25 cellular contexts compared by ENCODE assay signal in the genomic region with DNA sequence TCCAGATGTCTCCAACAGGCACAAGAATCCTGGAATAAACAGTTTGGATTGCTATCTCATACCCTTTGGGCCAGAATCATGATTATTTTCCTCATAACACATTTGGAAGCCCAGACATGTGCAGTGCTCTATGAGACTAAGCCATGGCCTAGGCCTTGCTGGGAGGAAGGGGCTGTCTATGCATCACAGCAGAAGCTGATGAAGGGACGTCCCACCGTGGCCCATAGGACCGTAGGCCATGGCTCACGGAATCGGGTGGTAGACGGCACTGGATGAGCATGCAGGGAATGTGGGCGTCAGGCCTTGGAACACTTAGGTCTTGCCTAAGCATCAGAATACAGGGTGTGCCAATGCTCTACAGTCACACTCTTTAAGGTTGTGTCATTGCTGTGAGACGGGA.
DNase-seq lines count a peak whose midpoint lies in the region; ATAC-seq and TF ChIP-seq lines count a peak whose summit lies in the region.
"Had no signal": no experiment of that assay in that cellular context is flagged by ENCODE, and none has a peak within 500 bp of the region (broad histone marks: within the 10 kb centered on the region; RNA-seq: fewer than 3 reads in every experiment).

No MANE protein-coding gene starts in this region.

- H3K4me1 ChIP-seq in mesenchymal stem cell (ENCODE audit: control insufficient read depth, insufficient read depth, low read depth, low read length) (no peaks in the 10 kb centered on the region), neuronal stem cell (ENCODE audit: control insufficient read depth in 2 of 2, insufficient read depth in 1 of 2, low read depth in 1 of 2, low read length in 2 of 2) (no peaks in the 10 kb centered on the region)

- peak; percentile 25 to 55 for ATAC-seq in natural killer cell treated with Interleukin-12 subunit alpha and Interleukin-12 subunit beta and Interleukin-15 and Interleukin-18, amount 100 ng/mL, for 72 hours
- ATAC-seq in natural killer cell (no peak), left lobe of liver (no peak)
- ATAC-seq: GM12878 had no signal

- H3K4ac ChIP-seq in mesenchymal stem cell (ENCODE audit: low read depth in 1 of 2, low read length in 2 of 2) = no peak overlapping the region
- no peak overlapping the region for H3K4ac ChIP-seq in neuronal stem cell (ENCODE audit: low read length)

- H3K27me3 Mint-ChIP-seq in natural killer cell treated with Interleukin-12 subunit alpha and Interleukin-12 subunit beta and Interleukin-15 and Interleukin-18, amount 100 ng/mL, for 72 hours = peaks cover 6 to 8% of the 10 kb centered on the region in 2 donors
- peaks cover 0 to 6% of the 10 kb centered on the region in 2 donors for H3K27me3 Mint-ChIP-seq in natural killer cell (ENCODE audit: low read depth in 2 of 2)
- peaks cover 36% of the 10 kb centered on the region for H3K27me3 Mint-ChIP-seq in type B pancreatic cell
- H3K27me3 Mint-ChIP-seq: B cell had no signal

- no peak overlapping the region for H2AK5ac ChIP-seq in mesenchymal stem cell (ENCODE audit: low read length, severe bottlenecking)
- no peak overlapping the region for H2AK5ac ChIP-seq in neuronal stem cell (ENCODE audit: low read depth, low read length)

- H3K18ac ChIP-seq in mesenchymal stem cell (ENCODE audit: low read depth in 1 of 2, low read length in 2 of 2) (no peak overlapping the region), neuronal stem cell (ENCODE audit: low read length) (peak overlapping the region; percentile 38)

- no peak overlapping the region for H3K27ac Mint-ChIP-seq in natural killer cell treated with Interleukin-12 subunit alpha and Interleukin-12 subunit beta and Interleukin-15 and Interleukin-18, amount 100 ng/mL, for 72 hours
- no peak overlapping the region for H3K27ac Mint-ChIP-seq in natural killer cell
- H3K27ac Mint-ChIP-seq in type B pancreatic cell = no peak overlapping the region
- H3K27ac Mint-ChIP-seq: B cell; CD4-positive, alpha-beta T cell had no signal

- no peak overlapping the region for H3K4me3 ChIP-seq in mesenchymal stem cell (ENCODE audit: insufficient read depth in 1 of 2, low read depth in 1 of 2, low read length in 2 of 2)
- peak overlapping the region in 1 of 2 donors; percentile 0 for H3K4me3 ChIP-seq in neuronal stem cell (ENCODE audit: low read length in 2 of 2)
- H3K4me3 ChIP-seq: BLaER1 treated with 17β-estradiol and CSF1 and Interleukin-3, amounts not matched to agents 10 nM and 100 nM; GM12878 had no signal

- no peak overlapping the region for H3K4me2 ChIP-seq in mesenchymal stem cell (ENCODE audit: low read length, poor library complexity, severe bottlenecking)
- H3K4me2 ChIP-seq in neuronal stem cell (ENCODE audit: insufficient read depth, low read length, poor library complexity, severe bottlenecking) = no peak overlapping the region
- H3K4me2 ChIP-seq: BLaER1 treated with 17β-estradiol and CSF1 and Interleukin-3, amounts not matched to agents 10 nM and 100 nM had no signal

- no peaks in the 10 kb centered on the region for H3K9me3 ChIP-seq in mesenchymal stem cell (ENCODE audit: control insufficient read depth, low read length)
- H3K9me3 ChIP-seq in neuronal stem cell (replicated peaks in 1 of 2; ENCODE audit: control insufficient read depth in 2 of 2, insufficient read depth in 1 of 2, low read depth in 1 of 2, low read length in 2 of 2) = no peaks in the 10 kb centered on the region
- H3K9me3 ChIP-seq: BLaER1 treated with 17β-estradiol and CSF1 and Interleukin-3, amounts not matched to agents 10 nM and 100 nM had no signal

- intact Hi-C loops in natural killer cell (cut with micrococcal nuclease) = no loop called here

- TF ChIP-seq CTCF in natural killer cell (IDR thresholded peaks at IDR 0.05) (no peak), type B pancreatic cell (conservative IDR thresholded peaks at IDR 0.05) (no peak)

- H4K91ac ChIP-seq in mesenchymal stem cell (ENCODE audit: low read length) (peak overlapping the region; percentile 19), neuronal stem cell (ENCODE audit: low read depth, low read length, poor library complexity) (no peak overlapping the region)

- DNase-seq in natural killer cell treated with Interleukin-12 subunit alpha and Interleukin-12 subunit beta and Interleukin-15 and Interleukin-18, amount 100 ng/mL, for 72 hours (ENCODE audit: low spot score) = no peak
- DNase-seq in natural killer cell = no peak
- DNase-seq in mesenchymal stem cell = no peak
- DNase-seq in neuronal stem cell (ENCODE audit: low spot score) = no peak
- peak; percentile 37 for DNase-seq in type B pancreatic cell (ENCODE audit: extremely low spot score, unreplicated experiment)
- DNase-seq in activated naive CD4-positive, alpha-beta T cell (lab: John Stamatoyannopoulos, UW) = no peak
- DNase-seq in left lobe of liver (ENCODE audit: low spot score) = no peak
- no peak for DNase-seq in NCI-H2029 (lab: John Stamatoyannopoulos, UW)
- DNase-seq: ACHN; AML-193; CD4-positive, alpha-beta T cell; CD8-positive, alpha-beta memory T cell; COR-L47; DMS 273 treated with DMSO at 0.1 percent for 48 hours; DMS153; DMS53; DMS79; DND-41; EL; GDM1 had no signal

- H3K23ac ChIP-seq in mesenchymal stem cell (ENCODE audit: low read length in 2 of 2) (no peak overlapping the region), neuronal stem cell (ENCODE audit: low read depth, low read length, poor library complexity) (no peak overlapping the region)

- no peak overlapping the region for H3K14ac ChIP-seq in mesenchymal stem cell (ENCODE audit: low read length in 2 of 2)
- H3K14ac ChIP-seq in neuronal stem cell (ENCODE audit: low read length) = no peak overlapping the region

- H2BK120ac ChIP-seq in mesenchymal stem cell (ENCODE audit: low read depth, low read length) (no peak overlapping the region), neuronal stem cell (ENCODE audit: low read depth, low read length) (no peak overlapping the region)

- H3K36me3 ChIP-seq in mesenchymal stem cell (ENCODE audit: control insufficient read depth in 1 of 2, insufficient read depth in 2 of 2, low read depth in 1 of 2, low read length in 2 of 2) (no peaks in the 10 kb centered on the region), neuronal stem cell (replicated peaks in 1 of 2; ENCODE audit: control insufficient read depth in 2 of 2, insufficient read depth in 2 of 2, low read length in 2 of 2) (no peaks in the 10 kb centered on the region)
- H3K36me3 ChIP-seq: BLaER1 treated with 17β-estradiol and CSF1 and Interleukin-3, amounts not matched to agents 10 nM and 100 nM had no signal

- H3K79me1 ChIP-seq in mesenchymal stem cell (replicated peaks; ENCODE audit: low read length, poor library complexity, severe bottlenecking) = no peaks in the 10 kb centered on the region
- no peaks in the 10 kb centered on the region for H3K79me1 ChIP-seq in neuronal stem cell (ENCODE audit: low read depth, low read length)

- no peaks in the 10 kb centered on the region for H3K9me3 Mint-ChIP-seq in natural killer cell treated with Interleukin-12 subunit alpha and Interleukin-12 subunit beta and Interleukin-15 and Interleukin-18, amount 100 ng/mL, for 72 hours
- H3K9me3 Mint-ChIP-seq in natural killer cell (no peaks in the 10 kb centered on the region), type B pancreatic cell (no peaks in the 10 kb centered on the region)
- H3K9me3 Mint-ChIP-seq: CD4-positive, alpha-beta T cell; CD8-positive, alpha-beta memory T cell had no signal

- no peak overlapping the region for H2BK15ac ChIP-seq in mesenchymal stem cell (ENCODE audit: low read depth, poor library complexity, severe bottlenecking)
- H2BK15ac ChIP-seq in neuronal stem cell (ENCODE audit: low read length) = no peak overlapping the region

- H3K4me1 Mint-ChIP-seq in natural killer cell treated with Interleukin-12 subunit alpha and Interleukin-12 subunit beta and Interleukin-15 and Interleukin-18, amount 100 ng/mL, for 72 hours (ENCODE audit: low read depth in 2 of 2) = no peaks in the 10 kb centered on the region
- H3K4me1 Mint-ChIP-seq in natural killer cell (no peaks in the 10 kb centered on the region), type B pancreatic cell (ENCODE audit: unreplicated experiment) (peaks cover 11% of the 10 kb centered on the region)
- H3K4me1 Mint-ChIP-seq: B cell; CD8-positive, alpha-beta memory T cell had no signal

- H2BK12ac ChIP-seq in mesenchymal stem cell (ENCODE audit: low read length in 2 of 2) (no peak overlapping the region), neuronal stem cell (ENCODE audit: low read length) (no peak overlapping the region)

- H3K27ac ChIP-seq in mesenchymal stem cell (ENCODE audit: low read length, poor library complexity, severe bottlenecking) (no peak overlapping the region), neuronal stem cell (replicated peaks; ENCODE audit: low read length) (no peak overlapping the region)
- H3K27ac ChIP-seq: 22Rv1; BLaER1 treated with 17β-estradiol and CSF1 and Interleukin-3, amounts not matched to agents 10 nM and 100 nM; C4-2B had no signal

- H3K9ac ChIP-seq in mesenchymal stem cell (ENCODE audit: low read length) = no peak overlapping the region
- H3K9ac ChIP-seq in neuronal stem cell (ENCODE audit: low read depth, low read length, poor library complexity) = no peak overlapping the region
- H3K9ac ChIP-seq: BLaER1 treated with 17β-estradiol and CSF1 and Interleukin-3, amounts not matched to agents 10 nM and 100 nM had no signal

- H4K8ac ChIP-seq in mesenchymal stem cell (ENCODE audit: low read length) (no peak overlapping the region), neuronal stem cell (ENCODE audit: low read depth, low read length) (no peak overlapping the region)

- H3K36me3 Mint-ChIP-seq in natural killer cell treated with Interleukin-12 subunit alpha and Interleukin-12 subunit beta and Interleukin-15 and Interleukin-18, amount 100 ng/mL, for 72 hours = no peaks in the 10 kb centered on the region
- H3K36me3 Mint-ChIP-seq in natural killer cell (no peaks in the 10 kb centered on the region), type B pancreatic cell (no peaks in the 10 kb centered on the region)
- H3K36me3 Mint-ChIP-seq: CD8-positive, alpha-beta memory T cell had no signal

- H2AFZ ChIP-seq in mesenchymal stem cell (ENCODE audit: low read depth, low read length) (no peak overlapping the region), neuronal stem cell (ENCODE audit: low read length) (no peak overlapping the region)

- no peak overlapping the region for H2BK5ac ChIP-seq in mesenchymal stem cell (ENCODE audit: low read depth, low read length, poor library complexity, severe bottlenecking)
- H2BK5ac ChIP-seq in neuronal stem cell (ENCODE audit: low read length) = no peak overlapping the region

- no peak overlapping the region for H3K4me3 Mint-ChIP-seq in natural killer cell treated with Interleukin-12 subunit alpha and Interleukin-12 subunit beta and Interleukin-15 and Interleukin-18, amount 100 ng/mL, for 72 hours
- no peak overlapping the region for H3K4me3 Mint-ChIP-seq in natural killer cell
- no peak overlapping the region for H3K4me3 Mint-ChIP-seq in type B pancreatic cell
- H3K4me3 Mint-ChIP-seq: B cell; CD4-positive, alpha-beta T cell; CD8-positive, alpha-beta memory T cell had no signal

- 94% methylated on average over 8 of the region's 8 CpGs for WGBS in mesenchymal stem cell
- WGBS in neuronal stem cell (ENCODE audit: extremely low coverage in 2 of 2, insufficient read length in 2 of 2, insufficient replicate concordance in 1 of 2), 2 donors = no CpG with 5 or more reads among the region's 8 CpGs

- H3K27me3 ChIP-seq in mesenchymal stem cell (ENCODE audit: control insufficient read depth in 1 of 2, insufficient read depth in 1 of 2, low read length in 2 of 2) (peaks cover 0 to 6% of the 10 kb centered on the region in 2 experiments), neuronal stem cell (ENCODE audit: control insufficient read depth in 3 of 3, insufficient read depth in 3 of 3, low read depth in 1 of 3, low read length in 3 of 3) (no peaks in the 10 kb centered on the region)
- H3K27me3 ChIP-seq: BLaER1 treated with 17β-estradiol and CSF1 and Interleukin-3, amounts not matched to agents 10 nM and 100 nM had no signal

Comparison
In these comparisons a context has a peak if more than half of its experiments do, and no peak if none do; other contexts are left out.
1. ATAC-seq: peak in natural killer cell treated with Interleukin-12 subunit alpha and Interleukin-12 subunit beta and Interleukin-15 and Interleukin-18, amount 100 ng/mL, for 72 hours (2 of 2); none in natural killer cell (0 of 3) and left lobe of liver (single experiment).